In genomic region chr3:102089904-102090492, GRCh38 we compare ENCODE assay signal across 1 cellular context.
A peak's percentile ranks its signal among the peaks of the same experiment; 100 is the strongest.
TF ChIP-seq lines count a peak whose summit lies in the region.

No MANE protein-coding gene starts in this region.

TF ChIP-seq in HEK293, 187 proteins besides CTCF, POLR2A, EP300 and RAD21 (continued from another document and continues in another):
- 0 out of 2 replicates have a peak, but pooled peaks have one; percentile 5 for TF ChIP-seq PRDM10 (tag by site-specific recombination; IDR thresholded peaks at IDR 0.05)
- TF ChIP-seq SP2 (tag by site-specific recombination; IDR thresholded peaks at IDR 0.05), result no peak
- TF ChIP-seq HIC1 (tag by site-specific recombination; IDR thresholded peaks at IDR 0.05), result peak; percentile 93
- TF ChIP-seq ZEB2 (tag by site-specific recombination; IDR thresholded peaks at IDR 0.05), result peak; percentile 94
- peak; percentile 72 for TF ChIP-seq GLIS1 (tag by site-specific recombination; IDR thresholded peaks at IDR 0.05)
- TF ChIP-seq KLF8 (tag by site-specific recombination; IDR thresholded peaks at IDR 0.05), result peak; percentile 75
- no peak for TF ChIP-seq KLF1 (tag by site-specific recombination; IDR thresholded peaks at IDR 0.05)
- TF ChIP-seq TRIM28 (IDR thresholded peaks at IDR 0.05; ENCODE audit: borderline replicate concordance, low read length), result peak; percentile 85
- 0 out of 2 replicates have a peak, but pooled peaks have one; percentile 28 for TF ChIP-seq SP3 (tag by site-specific recombination; IDR thresholded peaks at IDR 0.05)
- no peak for TF ChIP-seq ZBTB1 (tag by site-specific recombination; IDR thresholded peaks at IDR 0.05)
- TF ChIP-seq MZF1 (tag by site-specific recombination; IDR thresholded peaks at IDR 0.05; ENCODE audit: borderline replicate concordance), result no peak
- no peak for TF ChIP-seq ZNF302 (tag by site-specific recombination; IDR thresholded peaks at IDR 0.05; ENCODE audit: low read depth)
- no peak for TF ChIP-seq ZNF449 (tag by site-specific recombination; IDR thresholded peaks at IDR 0.05)
- no peak for TF ChIP-seq ATF2 (tag by site-specific recombination; IDR thresholded peaks at IDR 0.05; ENCODE audit: low read depth)
- TF ChIP-seq PATZ1 (tag by site-specific recombination; IDR thresholded peaks at IDR 0.05), result peak; percentile 27; the same call in 1 of the 2 replicates
- no peak for TF ChIP-seq BCL6B (tag by site-specific recombination; IDR thresholded peaks at IDR 0.05)
- TF ChIP-seq ZNF24 (tag by site-specific recombination; IDR thresholded peaks at IDR 0.05), result peak; percentile 72; the same call in 1 of the 2 replicates
- TF ChIP-seq ZNF416 (tag by site-specific recombination; IDR thresholded peaks at IDR 0.05), result no peak
- TF ChIP-seq ZNF324 (tag by site-specific recombination; IDR thresholded peaks at IDR 0.05), result 0 out of 2 replicates have a peak, but pooled peaks have one; percentile 15
- TF ChIP-seq ZNF792 (tag by site-specific recombination; IDR thresholded peaks at IDR 0.05), result no peak
- no peak for TF ChIP-seq ZNF558 (tag by site-specific recombination; IDR thresholded peaks at IDR 0.05)
- TF ChIP-seq WT1 (tag by site-specific recombination; IDR thresholded peaks at IDR 0.05), result peak; percentile 80
- no peak for TF ChIP-seq ELK4 (IDR thresholded peaks at IDR 0.05; ENCODE audit: borderline replicate concordance, low read depth, low read length)
- TF ChIP-seq ZNF621 (tag by site-specific recombination; IDR thresholded peaks at IDR 0.05), result no peak
- TF ChIP-seq ZNF501 (tag by site-specific recombination; IDR thresholded peaks at IDR 0.05), result peak; percentile 36; the same call in 1 of the 2 replicates
- TF ChIP-seq ZNF843 (tag by site-specific recombination; IDR thresholded peaks at IDR 0.05), result peak; percentile 94
- no peak for TF ChIP-seq ZNF157 (tag by site-specific recombination; IDR thresholded peaks at IDR 0.05)
- TF ChIP-seq ZNF2 (tag by site-specific recombination; IDR thresholded peaks at IDR 0.05), result peak; percentile 41
- no peak for TF ChIP-seq ZNF174 (tag by site-specific recombination; IDR thresholded peaks at IDR 0.05)
- TF ChIP-seq ZNF175 (tag by site-specific recombination; IDR thresholded peaks at IDR 0.05), result no peak
- TF ChIP-seq ZSCAN4 (tag by site-specific recombination; IDR thresholded peaks at IDR 0.05), result peak; percentile 11; the same call in 1 of the 2 replicates
- TF ChIP-seq ZBTB21 (tag by site-specific recombination; IDR thresholded peaks at IDR 0.05), result peak; percentile 86
- TF ChIP-seq GLI2 (tag by site-specific recombination; IDR thresholded peaks at IDR 0.05; ENCODE audit: borderline replicate concordance, low read depth), result peak; percentile 81; the same call in 1 of the 2 replicates
- TF ChIP-seq ZNF580 (tag by site-specific recombination; IDR thresholded peaks at IDR 0.05), result peak; percentile 55; the same call in 1 of the 2 replicates
- TF ChIP-seq ZNF335 (tag by site-specific recombination; conservative IDR thresholded peaks at IDR 0.05), result 0 out of 2 replicates have a peak, but pooled peaks have one; percentile 21
- TF ChIP-seq ZNF560 (tag by site-specific recombination; IDR thresholded peaks at IDR 0.05; ENCODE audit: borderline replicate concordance), result no peak
- no peak for TF ChIP-seq ZNF785 (tag by site-specific recombination; IDR thresholded peaks at IDR 0.05)
- TF ChIP-seq ZNF362 (tag by site-specific recombination; IDR thresholded peaks at IDR 0.05), result peak; percentile 73; the same call in 1 of the 2 replicates
- TF ChIP-seq ZNF747 (tag by site-specific recombination; IDR thresholded peaks at IDR 0.05), result no peak
- TF ChIP-seq ZNF366 (tag by site-specific recombination; conservative IDR thresholded peaks at IDR 0.05), result peak; percentile 89
- peak; percentile 94 for TF ChIP-seq FEZF1 (tag by site-specific recombination; IDR thresholded peaks at IDR 0.05)
- peak; percentile 98 for TF ChIP-seq PRDM6 (tag by site-specific recombination; IDR thresholded peaks at IDR 0.05)
